In the genomic region with DNA sequence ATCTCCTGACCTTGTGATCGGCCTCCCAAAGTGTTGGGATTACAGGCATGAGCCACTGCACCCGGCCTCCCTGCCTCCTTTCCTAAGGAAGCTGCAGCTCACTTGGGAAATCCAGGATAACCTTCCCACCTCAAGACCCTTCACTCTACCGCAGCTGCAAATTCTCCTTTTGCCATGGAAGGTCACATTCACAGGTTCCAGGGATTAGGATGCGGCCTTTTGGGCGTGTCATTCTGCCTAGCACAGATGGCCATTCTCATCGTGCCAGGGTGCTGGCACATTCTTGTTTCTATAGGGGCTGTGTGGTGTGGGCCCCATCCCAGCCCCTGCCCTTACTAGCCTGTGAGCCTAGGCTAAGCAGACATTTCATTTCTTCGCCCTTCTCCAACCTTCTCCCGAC, we compare ENCODE assay signal across 27 cellular contexts.
DNase-seq lines count a peak whose midpoint lies in the region; ATAC-seq and FAIRE-seq lines count a peak whose summit lies in the region.
"Had no signal": no experiment of that assay in that cellular context is flagged by ENCODE, and none has a peak within 500 bp of the region (broad histone marks: within the 10 kb centered on the region; RNA-seq: fewer than 3 reads in every experiment).

No MANE protein-coding gene starts in this region.

- no peaks in the 10 kb centered on the region for H3K27me3 Mint-ChIP-seq in effector memory CD8-positive, alpha-beta T cell
- H3K27me3 Mint-ChIP-seq in stimulated activated memory B cell treated with anti-CD40 and anti-IgM and Interleukin-4, amounts not matched to agents 10 μg/mL and 1 μg/mL and 100 μg/mL, for 72 hours = no peaks in the 10 kb centered on the region
- H3K27me3 Mint-ChIP-seq: activated CD4-positive, alpha-beta memory T cell treated with anti-CD3 and anti-CD28 coated beads for 36 hours; activated T-helper 17 cell treated with anti-CD3 and anti-CD28 coated beads, Interleukin-2, amount 50 U/mL, for 72 hours; naive B cell had no signal

- peak overlapping the region; percentile 33 to 63 for H3K27ac Mint-ChIP-seq in effector memory CD8-positive, alpha-beta T cell
- H3K27ac Mint-ChIP-seq in stimulated activated memory B cell treated with anti-CD40 and anti-IgM and Interleukin-4, amounts not matched to agents 10 μg/mL and 1 μg/mL and 100 μg/mL, for 72 hours = peak overlapping the region; percentile 73
- H3K27ac Mint-ChIP-seq: activated CD4-positive, alpha-beta memory T cell treated with anti-CD3 and anti-CD28 coated beads for 36 hours had no signal

- H3K9me3 Mint-ChIP-seq in effector memory CD8-positive, alpha-beta T cell = no peaks in the 10 kb centered on the region
- H3K9me3 Mint-ChIP-seq in stimulated activated memory B cell treated with anti-CD40 and anti-IgM and Interleukin-4, amounts not matched to agents 10 μg/mL and 1 μg/mL and 100 μg/mL, for 72 hours = no peaks in the 10 kb centered on the region
- H3K9me3 Mint-ChIP-seq: activated CD4-positive, alpha-beta memory T cell treated with anti-CD3 and anti-CD28 coated beads for 36 hours; activated T-helper 17 cell treated with anti-CD3 and anti-CD28 coated beads, Interleukin-2, amount 50 U/mL, for 72 hours; H9; naive B cell had no signal

- no peak overlapping the region for H3K4me3 Mint-ChIP-seq in effector memory CD8-positive, alpha-beta T cell
- H3K4me3 Mint-ChIP-seq in stimulated activated memory B cell treated with anti-CD40 and anti-IgM and Interleukin-4, amounts not matched to agents 10 μg/mL and 1 μg/mL and 100 μg/mL, for 72 hours = no peak overlapping the region
- H3K4me3 Mint-ChIP-seq: activated CD4-positive, alpha-beta memory T cell treated with anti-CD3 and anti-CD28 coated beads for 36 hours; activated T-helper 17 cell treated with anti-CD3 and anti-CD28 coated beads, Interleukin-2, amount 50 U/mL, for 72 hours; H9 had no signal

- DNase-seq in NCI-H524 (lab: John Stamatoyannopoulos, UW) = peak; percentile 52 to 80
- DNase-seq in NCI-H524 treated with DMSO at 0.1 percent for 48 hours (lab: John Stamatoyannopoulos, UW) = no peak
- DNase-seq in NCI-H1694 (lab: John Stamatoyannopoulos, UW) = peak; percentile 63
- no peak for DNase-seq in effector memory CD8-positive, alpha-beta T cell
- no peak for DNase-seq in urothelium cell line (ENCODE audit: low spot score)
- no peak for DNase-seq in GM03348 (ENCODE audit: low spot score)
- DNase-seq: activated CD4-positive, alpha-beta memory T cell treated with anti-CD3 and anti-CD28 coated beads for 36 hours; activated CD8-positive, alpha-beta memory T cell treated with anti-CD3 and anti-CD28 coated beads, Interleukin-2, amount 50 U/mL, for 4 hours; activated naive CD4-positive, alpha-beta T cell treated with anti-CD3 and anti-CD28 coated beads, Interleukin-2, amount 50 U/mL, for 16 hours; amniotic stem cell; DMS79 treated with DMSO at 0.1 percent for 48 hours; glutamatergic neuron; H9; left lung; naive B cell; NCI-H1417; NCI-H510A treated with DMSO at 0.1 percent for 48 hours; ovary; retina; stimulated activated CD4-positive, alpha-beta T cell treated with anti-CD3 and anti-CD28 coated beads, Interleukin-1b, Interleukin-23, amount 100 ng/mL, for 48 hours; substantia nigra; T-helper 1 cell had no signal

- no peak for FAIRE-seq in urothelium cell line (lab: Jason Lieb, UNC)
- FAIRE-seq: islet of Langerhans had no signal

- H3K4me1 Mint-ChIP-seq in effector memory CD8-positive, alpha-beta T cell (ENCODE audit: low read depth in 2 of 2) = peaks cover 51 to 63% of the 10 kb centered on the region in 2 donors
- H3K4me1 Mint-ChIP-seq in stimulated activated memory B cell treated with anti-CD40 and anti-IgM and Interleukin-4, amounts not matched to agents 10 μg/mL and 1 μg/mL and 100 μg/mL, for 72 hours = peaks cover 77% of the 10 kb centered on the region

- peaks cover 8% of the 10 kb centered on the region for H3K36me3 Mint-ChIP-seq in effector memory CD8-positive, alpha-beta T cell (ENCODE audit: insufficient read depth)
- H3K36me3 Mint-ChIP-seq in stimulated activated memory B cell treated with anti-CD40 and anti-IgM and Interleukin-4, amounts not matched to agents 10 μg/mL and 1 μg/mL and 100 μg/mL, for 72 hours = peaks cover 24% of the 10 kb centered on the region
- H3K36me3 Mint-ChIP-seq: naive B cell had no signal

- ATAC-seq in effector memory CD8-positive, alpha-beta T cell (replicated peaks) = no peak
- ATAC-seq in stimulated activated memory B cell treated with anti-CD40 and anti-IgM and Interleukin-4, amounts not matched to agents 10 μg/mL and 1 μg/mL and 100 μg/mL, for 72 hours = no peak
- ATAC-seq in HG02571 (IDR thresholded peaks at IDR 0.05; ENCODE audit: unreplicated experiment) = no peak
- ATAC-seq: activated CD4-positive, CD25-positive, alpha-beta regulatory T cell treated with anti-CD3 and anti-CD28 coated beads, Interleukin-2, amount 50 U/mL, for 24 hours; activated T-helper 17 cell treated with anti-CD3 and anti-CD28 coated beads, Interleukin-2, amount 50 U/mL, for 72 hours had no signal

Comparison
In these comparisons a context has a peak if more than half of its experiments do, and no peak if none do; other contexts are left out.
1. DNase-seq: peak in NCI-H524 (2 of 2) and NCI-H1694 (single experiment); none in NCI-H524 treated with DMSO at 0.1 percent for 48 hours (single experiment), effector memory CD8-positive, alpha-beta T cell (0 of 3), urothelium cell line (single experiment) and GM03348 (single experiment).